Comparison of ENCODE assay signal across 8 cellular contexts in the genomic region with DNA sequence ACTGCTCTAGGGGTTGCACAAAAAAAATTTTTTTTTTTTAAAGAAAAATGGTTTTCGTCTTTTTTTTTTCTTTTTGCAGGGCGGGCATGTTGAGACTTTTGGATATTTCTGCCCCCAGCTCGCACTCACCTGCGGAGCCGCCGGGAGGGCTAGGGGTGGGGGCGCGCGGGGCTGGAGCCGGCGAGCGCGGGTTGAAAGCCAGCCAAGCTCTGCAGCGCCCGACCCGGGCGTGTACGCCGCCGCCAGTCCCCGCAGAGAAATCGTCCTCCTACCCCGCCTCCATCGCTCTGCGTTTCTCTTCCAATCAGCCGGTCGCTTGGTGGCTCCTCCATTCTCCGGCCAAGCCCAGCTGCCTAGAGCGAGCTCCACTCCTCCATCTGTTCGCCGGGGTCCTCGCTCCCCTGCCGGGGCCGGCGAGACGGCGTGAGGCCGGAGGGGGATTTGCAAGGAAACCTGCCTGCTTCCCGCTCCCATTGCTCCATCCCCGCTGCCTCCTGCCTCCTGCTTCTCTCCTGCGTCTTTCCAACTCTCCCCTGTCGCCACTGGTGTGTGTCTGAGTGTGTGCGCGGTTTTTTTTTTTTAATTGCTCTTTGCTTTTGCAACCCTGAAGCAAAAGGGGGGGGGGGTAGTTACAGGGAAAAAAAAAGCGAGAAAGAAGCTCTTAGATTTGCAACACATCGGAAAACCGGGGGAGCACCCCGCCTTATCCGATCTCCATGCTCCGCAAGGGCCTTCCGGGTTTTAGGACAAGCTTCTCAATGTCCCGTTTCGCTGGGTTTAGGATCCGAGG. TPM values are rescaled to one million over a fixed set of nuclear protein-coding genes. Genes with fewer than 3 reads are reported as not detected.
DNase-seq lines count a peak whose midpoint lies in the region; ATAC-seq and TF ChIP-seq lines count a peak whose summit lies in the region.

No MANE protein-coding gene starts in this region.

- H3K4me1 ChIP-seq in trophoblast cell (ENCODE audit: control insufficient read depth in 1 of 2, insufficient read depth in 2 of 2, low read length in 2 of 2), result peaks cover 8 to 15% of the 10 kb centered on the region in 2 experiments

- peak overlapping the region; percentile 57 for H2AK5ac ChIP-seq in trophoblast cell (ENCODE audit: low read length)

- peak overlapping the region; percentile 74 for H2AFZ ChIP-seq in trophoblast cell (ENCODE audit: insufficient read depth, low read length, poor library complexity)

- intact Hi-C loops in left cardiac atrium (cut with DNase I), result loop anchor here in 1 of 2 donors (1.0 kb wide), 1 partner anchor 103 kb away; a partner anchor contains a TSS

- H4K91ac ChIP-seq in trophoblast cell (ENCODE audit: low read depth, low read length), result peak overlapping the region; percentile 87

- no peak for TF ChIP-seq CTCF in GM12864 (IDR thresholded peaks at IDR 0.05; ENCODE audit: low read depth, low read length, missing control alignments)

- DNase-seq in GM12864 (ENCODE audit: low read depth) (no peak), NCI-H146 (lab: John Stamatoyannopoulos, UW) (peak; percentile 89), SW480 (ENCODE audit: low spot score) (peak; percentile 78), amniotic stem cell (lab: John Stamatoyannopoulos, UW) (peak; percentile 58), left cardiac atrium (peak; percentile 86), trophoblast cell (peak; percentile 67 to 82)

- no peaks in the 10 kb centered on the region for H3K27me3 ChIP-seq in trophoblast cell (ENCODE audit: insufficient read depth, low read length)

- peaks cover 26% of the 10 kb centered on the region for H3K79me2 ChIP-seq in trophoblast cell (ENCODE audit: control insufficient read depth, insufficient read depth, low read length, poor library complexity)

- peak overlapping the region; percentile 93 for H3K4me2 ChIP-seq in trophoblast cell (ENCODE audit: low read length)

- peak overlapping the region; percentile 67 for H3K9ac ChIP-seq in trophoblast cell (ENCODE audit: low read length)

- H3K14ac ChIP-seq in trophoblast cell (ENCODE audit: low read length), result peak overlapping the region; percentile 94

- no CpG with 5 or more reads among the region's 54 CpGs for WGBS in trophoblast cell (ENCODE audit: extremely low coverage, insufficient coverage, insufficient read length)

- H3K4me3 ChIP-seq in GM12864 (ENCODE audit: low read depth, low read length) (peak overlapping the region; percentile 87), trophoblast cell (ENCODE audit: low read depth, low read length) (peak overlapping the region; percentile 98)

- peak overlapping the region; percentile 44 for H2BK5ac ChIP-seq in trophoblast cell (ENCODE audit: low read depth, low read length, poor library complexity)

- peak overlapping the region; percentile 97 for H3K27ac ChIP-seq in trophoblast cell (ENCODE audit: low read depth, low read length)

- H2BK120ac ChIP-seq in trophoblast cell (ENCODE audit: insufficient read depth, low read length, poor library complexity), result no peak overlapping the region

- no peaks in the 10 kb centered on the region for H3K9me3 ChIP-seq in trophoblast cell (ENCODE audit: insufficient read depth, low read depth, low read length)

- H3K18ac ChIP-seq in trophoblast cell (ENCODE audit: low read length), result peak overlapping the region; percentile 98

- peak overlapping the region; percentile 5 for H4K12ac ChIP-seq in trophoblast cell (ENCODE audit: low read depth, low read length)

- peak overlapping the region; percentile 87 for H4K8ac ChIP-seq in trophoblast cell (ENCODE audit: low read depth, low read length)

- peaks cover 4 to 16% of the 10 kb centered on the region in 2 experiments for H3K36me3 ChIP-seq in trophoblast cell (ENCODE audit: control insufficient read depth in 1 of 2, insufficient read depth in 2 of 2, low read length in 2 of 2)

- peak; percentile 35 to 54 for ATAC-seq in left cardiac atrium
- ATAC-seq in GM21447 (IDR thresholded peaks at IDR 0.05; ENCODE audit: unreplicated experiment), result no peak
- ATAC-seq in HG02938 (IDR thresholded peaks at IDR 0.05; ENCODE audit: unreplicated experiment), result no peak

- peak overlapping the region; percentile 95 for H3K4ac ChIP-seq in trophoblast cell (ENCODE audit: low read depth, low read length)

- peak overlapping the region; percentile 47 for H2BK12ac ChIP-seq in trophoblast cell (ENCODE audit: low read length)

- peaks cover 32% of the 10 kb centered on the region for H3K79me1 ChIP-seq in trophoblast cell (ENCODE audit: low read length)

- no peak overlapping the region for H3K23ac ChIP-seq in trophoblast cell (ENCODE audit: low read length)

RNA-seq across cellular contexts. Expression of a gene that starts 1.8 kb away (rescaled TPM):
- 10 to 100 TPM; 35.5 to 48.2 TPM for total RNA-seq in left cardiac atrium
- 57.0 and 58.2 TPM in 2 replicates for polyA plus RNA-seq in trophoblast cell (2013)

RNA-seq across cellular contexts. Expression of a gene that starts 21.6 kb away (rescaled TPM):
- total RNA-seq in left cardiac atrium, result 10 to 100 TPM; 39.6 to 50.4 TPM
- 78.0 and 80.6 TPM in 2 replicates for polyA plus RNA-seq in trophoblast cell (2013)

RNA-seq across cellular contexts. Expression of a gene that starts 34.5 kb away (rescaled TPM):
- total RNA-seq in left cardiac atrium, result 10 to 100 TPM; 22.5 to 23.1 TPM
- 36.3 and 39.2 TPM in 2 replicates for polyA plus RNA-seq in trophoblast cell (2013)

RNA-seq across cellular contexts. Expression of a gene that starts 46.7 kb away (rescaled TPM):
- total RNA-seq in left cardiac atrium, result under 1 TPM in 1 of 2 donors, not detected in 1; 0.63 TPM
- polyA plus RNA-seq in trophoblast cell (2013), result 0.01 and 0.03 TPM in 2 replicates

RNA-seq across cellular contexts. Expression of a gene that starts 50.8 kb away (rescaled TPM):
- total RNA-seq in left cardiac atrium, result 1 to 10 TPM; 4.9 to 8.7 TPM
- 0.30 and 0.35 TPM in 2 replicates for polyA plus RNA-seq in trophoblast cell (2013)

Comparison
In these comparisons a context has a peak if more than half of its experiments do, and no peak if none do; other contexts are left out.
1. ATAC-seq: peak in left cardiac atrium (2 of 2); none in GM21447 (single experiment) and HG02938 (single experiment).